7 cellular contexts compared by ENCODE assay signal in genomic region chr6:36599791-36600209, GRCh38. TPM values are rescaled to one million over a fixed set of nuclear protein-coding genes. Genes with fewer than 3 reads are reported as not detected.
DNase-seq lines count a peak whose midpoint lies in the region; ATAC-seq and TF ChIP-seq lines count a peak whose summit lies in the region.

No MANE protein-coding gene starts in this region.

- H3K36me3 ChIP-seq in MM.1S (replicated peaks; ENCODE audit: insufficient read depth, low read length): peaks cover 72% of the 10 kb centered on the region

- H3K27ac Mint-ChIP-seq in osteocyte (ENCODE audit: unreplicated experiment): peak overlapping the region; percentile 47

- H3K4me1 Mint-ChIP-seq in osteocyte (ENCODE audit: unreplicated experiment): peaks cover 77% of the 10 kb centered on the region

- H3K27me3 Mint-ChIP-seq in osteocyte (ENCODE audit: unreplicated experiment): no peaks in the 10 kb centered on the region

- peak; percentile 58 for ATAC-seq in esophagus mucosa

- peaks cover 88% of the 10 kb centered on the region for H3K36me3 Mint-ChIP-seq in osteocyte (ENCODE audit: unreplicated experiment)

- peaks cover 21% of the 10 kb centered on the region for H3K4me1 ChIP-seq in MM.1S (ENCODE audit: low read length)

- H3K4me2 ChIP-seq in MM.1S (ENCODE audit: low read depth, low read length): peak overlapping the region; percentile 87; the same call in 1 of the 2 replicates

- peak overlapping the region; percentile 96 for H3K4me3 Mint-ChIP-seq in osteocyte (ENCODE audit: unreplicated experiment)

- TF ChIP-seq CTCF in MM.1S (IDR thresholded peaks at IDR 0.05; ENCODE audit: low read length) (no peak), osteocyte (IDR thresholded peaks at IDR 0.05) (no peak)

- H3K27ac ChIP-seq in MM.1S (ENCODE audit: low read length): no peak overlapping the region; the same call in 1 of the 2 replicates

- no peaks in the 10 kb centered on the region for H3K9me2 ChIP-seq in MM.1S (replicated peaks; ENCODE audit: insufficient read depth, low read length)

- no peak overlapping the region for H3K9ac ChIP-seq in MM.1S (ENCODE audit: low read length)

- no peak overlapping the region for H3K4me3 ChIP-seq in MM.1S (ENCODE audit: low read length)

- no peaks in the 10 kb centered on the region for H3K27me3 ChIP-seq in MM.1S (replicated peaks; ENCODE audit: insufficient read depth, low read length)

- H2AFZ ChIP-seq in MM.1S (ENCODE audit: low read length): no peak overlapping the region

- peaks cover 100% of the 10 kb centered on the region for H3K79me2 ChIP-seq in MM.1S (ENCODE audit: low read length)

- no peaks in the 10 kb centered on the region for H3K9me3 Mint-ChIP-seq in osteocyte (ENCODE audit: unreplicated experiment)

- DNase-seq in MM.1S: peak; percentile 46
- peak; percentile 54 for DNase-seq in activated T-cell treated with anti-CD3 and anti-CD28 coated beads for 24 hours (ENCODE audit: low read depth)
- DNase-seq in osteocyte (ENCODE audit: extremely low spot score, unreplicated experiment): no peak
- no peak for DNase-seq in OCI-M1 (lab: John Stamatoyannopoulos, UW)
- no peak for DNase-seq in NCI-H128 (lab: John Stamatoyannopoulos, UW; ENCODE audit: unreplicated experiment)
- DNase-seq in middle frontal gyrus (ENCODE audit: extremely low spot score, low spot score): no peak

- H4K20me1 ChIP-seq in MM.1S (ENCODE audit: insufficient read depth, low read length): peaks cover 94% of the 10 kb centered on the region

- H3K9me3 ChIP-seq in MM.1S (replicated peaks; ENCODE audit: insufficient read depth, low read length): no peaks in the 10 kb centered on the region

- peaks cover 75% of the 10 kb centered on the region for H3F3A ChIP-seq in MM.1S (ENCODE audit: insufficient read depth, low read length)

RNA-seq across cellular contexts. Expression of gene SRSF3, which starts 5.6 kb away (rescaled TPM):
- 216 TPM for total RNA-seq in esophagus mucosa
- 209 and 216 TPM in 2 replicates for total RNA-seq in osteocyte

RNA-seq across cellular contexts. Expression of gene STK38, which starts 52.5 kb away (rescaled TPM):
- total RNA-seq in esophagus mucosa (26.1 TPM), osteocyte (51.6 and 53.9 TPM in 2 replicates)

Comparison
In these comparisons a context has a peak if more than half of its experiments do, and no peak if none do; other contexts are left out.
1. DNase-seq: peak in MM.1S (single experiment) and activated T-cell treated with anti-CD3 and anti-CD28 coated beads for 24 hours (single experiment); none in osteocyte (single experiment), OCI-M1 (single experiment), NCI-H128 (single experiment) and middle frontal gyrus (single experiment).